In genomic region chr21:14677639-14678179, GRCh38 we compare ENCODE assay signal across 14 cellular contexts.
A peak's percentile ranks its signal among the peaks of the same experiment; 100 is the strongest.
DNase-seq lines count a peak whose midpoint lies in the region; ATAC-seq and TF ChIP-seq lines count a peak whose summit lies in the region.
"Had no signal": no experiment of that assay in that cellular context is flagged by ENCODE, and none has a peak within 500 bp of the region (broad histone marks: within the 10 kb centered on the region; RNA-seq: fewer than 3 reads in every experiment).

No MANE protein-coding gene starts in this region.

- H2AFZ ChIP-seq in OCI-LY3 (ENCODE audit: low read depth, low read length) (peak overlapping the region; percentile 25; the same call in 1 of the 2 replicates), PC-9 (no peak overlapping the region)
- H2AFZ ChIP-seq: parathyroid adenoma had no signal

- H3K27ac Mint-ChIP-seq in activated naive CD4-positive, alpha-beta T cell treated with anti-CD3 and anti-CD28 coated beads, Interleukin-2, amount 50 U/mL, for 24 hours = peak overlapping the region; percentile 92
- peak overlapping the region in 1 of 2 donors; percentile 97 for H3K27ac Mint-ChIP-seq in activated naive CD4-positive, alpha-beta T cell treated with anti-CD3 and anti-CD28 coated beads, Interleukin-2, amount 50 U/mL, for 72 hours
- H3K27ac Mint-ChIP-seq in activated naive CD8-positive, alpha-beta T cell treated with anti-CD3 and anti-CD28 coated beads, Interleukin-2, amount 50 U/mL, for 24 hours = peak overlapping the region; percentile 88

- TF ChIP-seq EP300 in transverse colon (IDR thresholded peaks at IDR 0.05; ENCODE audit: low read depth) = no peak

- H3K9me3 ChIP-seq in OCI-LY3 (ENCODE audit: insufficient read depth, low read length) = no peaks in the 10 kb centered on the region
- no peaks in the 10 kb centered on the region for H3K9me3 ChIP-seq in transverse colon
- no peaks in the 10 kb centered on the region; the same call in 1 of the 2 replicates for H3K9me3 ChIP-seq in PC-9 (ENCODE audit: insufficient read depth, low read depth)
- H3K9me3 ChIP-seq: thoracic aorta had no signal

- no peak for TF ChIP-seq CTCF in OCI-LY3 (IDR thresholded peaks at IDR 0.05; ENCODE audit: low read depth, low read length)
- TF ChIP-seq CTCF in transverse colon (IDR thresholded peaks at IDR 0.05) = no peak
- TF ChIP-seq CTCF in GM10266 (IDR thresholded peaks at IDR 0.05; ENCODE audit: control insufficient read depth, insufficient read depth, low read depth, missing control alignments) = no peak
- no peak for TF ChIP-seq CTCF in PC-9 (conservative IDR thresholded peaks at IDR 0.05)

- H3K27ac ChIP-seq in OCI-LY3 (ENCODE audit: low read length) = no peak overlapping the region
- peak overlapping the region; percentile 35 to 82 (median 62) for H3K27ac ChIP-seq in transverse colon
- no peak overlapping the region for H3K27ac ChIP-seq in PC-9
- H3K27ac ChIP-seq: parathyroid adenoma, thoracic aorta had no signal

- DNase-seq in activated naive CD4-positive, alpha-beta T cell treated with anti-CD3 and anti-CD28 coated beads, Interleukin-2, amount 50 U/mL, for 72 hours (ENCODE audit: low spot score in 2 of 2) = no peak
- DNase-seq in activated naive CD8-positive, alpha-beta T cell treated with anti-CD3 and anti-CD28 coated beads, Interleukin-2, amount 50 U/mL, for 24 hours = no peak
- DNase-seq in transverse colon (no peak), GM10266 (ENCODE audit: extremely low spot score) (no peak), PC-9 (no peak)
- DNase-seq: effector memory CD4-positive, alpha-beta T cell; NCI-H1092; NCI-H2107; NCI-H748 treated with DMSO at 0.1 percent for 48 hours had no signal

- BruUV-seq in PC-9 (replicated peaks; lab: Mats Ljungman, UMichigan) = no TSS peak

- peaks cover 68% of the 10 kb centered on the region for H3K4me1 Mint-ChIP-seq in activated naive CD4-positive, alpha-beta T cell treated with anti-CD3 and anti-CD28 coated beads, Interleukin-2, amount 50 U/mL, for 24 hours
- H3K4me1 Mint-ChIP-seq in activated naive CD8-positive, alpha-beta T cell treated with anti-CD3 and anti-CD28 coated beads, Interleukin-2, amount 50 U/mL, for 24 hours = peaks cover 41% of the 10 kb centered on the region

- CTCF ChIA-PET in PC-9 (lab: Charles Lee) = no interaction called here

- H3K27me3 ChIP-seq in OCI-LY3 (ENCODE audit: low read depth, low read length) (no peaks in the 10 kb centered on the region), transverse colon (no peaks in the 10 kb centered on the region), PC-9 (ENCODE audit: insufficient read depth, low read depth) (no peaks in the 10 kb centered on the region)

- no peak for ATAC-seq in activated naive CD4-positive, alpha-beta T cell treated with anti-CD3 and anti-CD28 coated beads, Interleukin-2, amount 50 U/mL, for 72 hours
- ATAC-seq in activated naive CD8-positive, alpha-beta T cell treated with anti-CD3 and anti-CD28 coated beads, Interleukin-2, amount 50 U/mL, for 24 hours = no peak
- no peak for ATAC-seq in GM21529 (IDR thresholded peaks at IDR 0.05; ENCODE audit: unreplicated experiment)

- H3K4me2 ChIP-seq in OCI-LY3 (ENCODE audit: low read length) = 0 out of 2 replicates have a peak overlapping the region, but pooled peaks have one; percentile 1
- no peak overlapping the region for H3K4me2 ChIP-seq in PC-9

- intact Hi-C loops in transverse colon (cut with DNase I; ENCODE audit: low total_unique reads) = no loop called here
- intact Hi-C loops in PC-9 (cut with micrococcal nuclease; ENCODE audit: unreplicated experiment) = no loop called here

- WGBS in transverse colon (ENCODE audit: low coverage in 1 of 2), 2 donors = 79 to 83% methylated on average over 7 to 9 of the region's 9 CpGs

- no peaks in the 10 kb centered on the region for H3K27me3 Mint-ChIP-seq in activated naive CD4-positive, alpha-beta T cell treated with anti-CD3 and anti-CD28 coated beads, Interleukin-2, amount 50 U/mL, for 24 hours
- H3K27me3 Mint-ChIP-seq in activated naive CD8-positive, alpha-beta T cell treated with anti-CD3 and anti-CD28 coated beads, Interleukin-2, amount 50 U/mL, for 24 hours = no peaks in the 10 kb centered on the region

- TF ChIP-seq POLR2A in transverse colon (IDR thresholded peaks at IDR 0.05) = no peak

- in situ Hi-C loops in transverse colon (cut with MboI; ENCODE audit: low pct_ligation_motif_present in 1 of 4, low pct_unique_long_range_greater_than_20kb in 1 of 4, low sequenced_read_pairs in 3 of 4) = no loop called here

- H3F3A ChIP-seq in PC-9 (ENCODE audit: insufficient read depth, low read depth) = no peaks in the 10 kb centered on the region

- H3K36me3 Mint-ChIP-seq in activated naive CD4-positive, alpha-beta T cell treated with anti-CD3 and anti-CD28 coated beads, Interleukin-2, amount 50 U/mL, for 24 hours = no peaks in the 10 kb centered on the region
- H3K36me3 Mint-ChIP-seq in activated naive CD4-positive, alpha-beta T cell treated with anti-CD3 and anti-CD28 coated beads, Interleukin-2, amount 50 U/mL, for 72 hours = peaks cover 26 to 33% of the 10 kb centered on the region in 2 donors
- no peaks in the 10 kb centered on the region for H3K36me3 Mint-ChIP-seq in activated naive CD8-positive, alpha-beta T cell treated with anti-CD3 and anti-CD28 coated beads, Interleukin-2, amount 50 U/mL, for 24 hours (ENCODE audit: low read depth)

- no peaks in the 10 kb centered on the region for H3K79me2 ChIP-seq in OCI-LY3 (ENCODE audit: low read length)
- H3K79me2 ChIP-seq in PC-9 (ENCODE audit: low read depth) = no peaks in the 10 kb centered on the region
- H3K79me2 ChIP-seq: parathyroid adenoma had no signal

- H4K20me1 ChIP-seq in OCI-LY3 (ENCODE audit: insufficient read depth, low read length) (no peaks in the 10 kb centered on the region), PC-9 (ENCODE audit: insufficient read depth) (no peaks in the 10 kb centered on the region)

- peaks cover 31% of the 10 kb centered on the region for H3K4me1 ChIP-seq in OCI-LY3 (ENCODE audit: low read length)
- peaks cover 4 to 42% (median 26%) of the 10 kb centered on the region in 4 donors for H3K4me1 ChIP-seq in transverse colon
- no peaks in the 10 kb centered on the region for H3K4me1 ChIP-seq in PC-9 (replicated peaks; ENCODE audit: insufficient read depth)
- H3K4me1 ChIP-seq: parathyroid adenoma had no signal

- peaks cover 5% of the 10 kb centered on the region for H3K9me3 Mint-ChIP-seq in activated naive CD4-positive, alpha-beta T cell treated with anti-CD3 and anti-CD28 coated beads, Interleukin-2, amount 50 U/mL, for 24 hours
- peaks cover 21 to 28% of the 10 kb centered on the region in 2 donors for H3K9me3 Mint-ChIP-seq in activated naive CD4-positive, alpha-beta T cell treated with anti-CD3 and anti-CD28 coated beads, Interleukin-2, amount 50 U/mL, for 72 hours
- H3K9me3 Mint-ChIP-seq in activated naive CD8-positive, alpha-beta T cell treated with anti-CD3 and anti-CD28 coated beads, Interleukin-2, amount 50 U/mL, for 24 hours = peaks cover 19% of the 10 kb centered on the region

- peak overlapping the region; percentile 2 for H3K4me3 Mint-ChIP-seq in activated naive CD4-positive, alpha-beta T cell treated with anti-CD3 and anti-CD28 coated beads, Interleukin-2, amount 50 U/mL, for 24 hours
- H3K4me3 Mint-ChIP-seq in activated naive CD8-positive, alpha-beta T cell treated with anti-CD3 and anti-CD28 coated beads, Interleukin-2, amount 50 U/mL, for 24 hours = no peak overlapping the region

- H3K4me3 ChIP-seq in OCI-LY3 (ENCODE audit: low read length) (no peak overlapping the region), transverse colon (no peak overlapping the region), PC-9 (no peak overlapping the region)
- H3K4me3 ChIP-seq: thoracic aorta had no signal

- H3K9me2 ChIP-seq in PC-9 (ENCODE audit: insufficient read depth) = no peaks in the 10 kb centered on the region

- POLR2A ChIA-PET in PC-9 (lab: Charles Lee; ENCODE audit: unreplicated experiment) = no interaction called here

- no peaks in the 10 kb centered on the region for H3K36me3 ChIP-seq in OCI-LY3 (replicated peaks; ENCODE audit: low read depth, low read length)
- H3K36me3 ChIP-seq in transverse colon = no peaks in the 10 kb centered on the region
- H3K36me3 ChIP-seq in PC-9 (ENCODE audit: low read depth) = no peaks in the 10 kb centered on the region
- H3K36me3 ChIP-seq: thoracic aorta had no signal

- H3K9ac ChIP-seq in OCI-LY3 (ENCODE audit: low read length) = no peak overlapping the region
- H3K9ac ChIP-seq: parathyroid adenoma had no signal

Comparison
In these comparisons a context has a peak if more than half of its experiments do, and no peak if none do; other contexts are left out.
1. H3K27ac ChIP-seq: peak in transverse colon (4 of 4); none in OCI-LY3 (single experiment) and PC-9 (single experiment).